In genomic region chr12:12999959-13000615, GRCh38 we compare ENCODE assay signal across 8 cellular contexts. TPM values are rescaled to one million over a fixed set of nuclear protein-coding genes. Genes with fewer than 3 reads are reported as not detected.
DNase-seq lines count a peak whose midpoint lies in the region; ATAC-seq and TF ChIP-seq lines count a peak whose summit lies in the region.

Gene HEBP1, minus strand, starts transcription at chr12:13000265. Its CDS starts 151 bp downstream, at chr12:13000114.

- H3K27ac ChIP-seq in Panc1 (ENCODE audit: low read length), result peak within 1 kb of the TSS; percentile 74

- DNase-seq in D341Med (ENCODE audit: low spot score) (peak; percentile 99), Panc1 (ENCODE audit: low read depth, low spot score) (no peak), erythroblast (lab: John Stamatoyannopoulos, UW) (peak; percentile 95 to 99)
- peak; percentile 59 for DNase-seq in Jurkat, Clone E6-1 (ENCODE audit: low read depth, low spot score)
- DNase-seq in activated T-cell treated with anti-CD3 and anti-CD28 coated beads, Interleukin-2, amount 50 U/mL, for 48 hours, result peak; percentile 96 to 98
- DNase-seq in stimulated activated CD8-positive, alpha-beta memory T cell treated with anti-CD3 and anti-CD28 coated beads, Interleukin-4, amount 100 ng/mL, for 48 hours, result peak; percentile 99

- POLR2A ChIA-PET in Panc1 (lab: Charles Lee), result no interaction called here

- no peak for TF ChIP-seq CTCF in Panc1 (IDR thresholded peaks at IDR 0.05)

- peak within 1 kb of the TSS; percentile 69 for H3K4me3 ChIP-seq in Jurkat, Clone E6-1 (ENCODE audit: low read length)
- H3K4me3 ChIP-seq in Panc1 (ENCODE audit: low read depth in 2 of 2, low read length in 2 of 2) (peak within 1 kb of the TSS; percentile 72 to 76), mucosa of stomach (ENCODE audit: low read length) (peak within 1 kb of the TSS; percentile 75)

- ATAC-seq in GM21723 (IDR thresholded peaks at IDR 0.05; ENCODE audit: unreplicated experiment) (peak; percentile 79), Panc1 (peak; percentile 92)

- H3K4me1 ChIP-seq in Panc1 (ENCODE audit: control insufficient read depth, insufficient read depth, low read length), result no peaks in the 10 kb centered on the region; the same call in none of the 2 replicates
- H3K4me1 ChIP-seq in mucosa of stomach (ENCODE audit: control insufficient read depth, insufficient read depth, low read length), result peaks cover 30% of the 10 kb centered on the region

- in situ Hi-C loops in Panc1 (cut with HindIII; ENCODE audit: low pct_unique_long_range_greater_than_20kb, low sequenced_read_pairs), result no loop called here

- H3K9me3 ChIP-seq in Panc1 (ENCODE audit: control insufficient read depth, insufficient read depth, low read depth, low read length) (no peaks in the 10 kb centered on the region), mucosa of stomach (ENCODE audit: control insufficient read depth, low read length) (no peaks in the 10 kb centered on the region)

- peak; percentile 58 for TF ChIP-seq POLR2A in erythroblast (IDR thresholded peaks at IDR 0.05; ENCODE audit: low read length)

- CTCF ChIA-PET in Panc1 (lab: Charles Lee), result interaction anchor here (0.6 kb wide), 1 partner anchor 212 kb away, joined by 3 read pairs; no protein-coding TSS in a partner anchor

- BruUV-seq in Panc1 (replicated peaks; lab: Mats Ljungman, UMichigan), result no TSS peak

- H3K36me3 ChIP-seq in Panc1 (ENCODE audit: control insufficient read depth, insufficient read depth, low read length) (no peaks in the 10 kb centered on the region), mucosa of stomach (ENCODE audit: control insufficient read depth, insufficient read depth, low read length) (no peaks in the 10 kb centered on the region)

- no peaks in the 10 kb centered on the region for H3K27me3 ChIP-seq in Panc1 (ENCODE audit: control insufficient read depth, insufficient read depth, low read length)
- peaks cover 42% of the 10 kb centered on the region for H3K27me3 ChIP-seq in mucosa of stomach (ENCODE audit: control insufficient read depth, insufficient read depth, low read length)

- intact Hi-C loops in Panc1 (cut with micrococcal nuclease; ENCODE audit: unreplicated experiment), result no loop called here

- peak within 1 kb of the TSS; percentile 74 for H3K9ac ChIP-seq in mucosa of stomach (ENCODE audit: low read length)

RNA-seq across cellular contexts. Expression of gene HEBP1, which starts in this region (rescaled TPM):
- 29.1 TPM for polyA plus RNA-seq in Jurkat, Clone E6-1 (2012; ENCODE audit: insufficient read depth, insufficient read length)
- total RNA-seq in Panc1 (2021; ENCODE audit: unreplicated experiment), result 19.3 TPM
- polyA plus RNA-seq in Panc1 (2012; ENCODE audit: insufficient read length), result 20.1 TPM
